In the genomic region with DNA sequence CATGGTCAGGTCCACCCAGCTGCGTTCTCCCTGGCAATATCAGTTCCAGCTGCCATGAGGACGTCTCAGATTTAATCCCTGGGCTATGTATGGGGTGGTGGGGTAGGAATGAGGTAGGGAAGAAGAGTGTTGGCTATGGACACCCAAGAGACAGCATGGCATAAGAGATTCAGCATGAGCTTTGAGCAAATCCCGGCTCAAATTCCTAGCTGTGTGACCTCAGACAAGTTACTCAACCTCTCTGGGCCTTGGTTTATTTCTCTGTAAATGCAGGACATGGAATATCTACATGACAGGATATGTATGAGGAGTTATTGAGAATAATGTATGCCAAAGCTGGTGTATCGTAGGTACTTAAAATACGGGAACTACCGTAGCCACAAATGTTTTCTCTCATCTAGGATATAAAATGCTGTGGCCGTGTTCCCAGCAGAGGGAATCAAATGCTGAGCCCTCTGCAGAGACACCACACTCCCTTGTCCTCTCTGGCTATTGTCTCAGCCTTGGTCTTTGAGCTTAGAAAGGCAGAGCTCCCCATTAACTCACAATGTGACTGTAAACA, we compare ENCODE assay signal across 15 cellular contexts. TPM values are rescaled to one million over a fixed set of nuclear protein-coding genes. Genes with fewer than 3 reads are reported as not detected.
DNase-seq lines count a peak whose midpoint lies in the region; ATAC-seq and TF ChIP-seq lines count a peak whose summit lies in the region.
"Had no signal": no experiment of that assay in that cellular context is flagged by ENCODE, and none has a peak within 500 bp of the region (broad histone marks: within the 10 kb centered on the region; RNA-seq: fewer than 3 reads in every experiment).

No MANE protein-coding gene starts in this region.

- no peaks in the 10 kb centered on the region for H3K9me3 ChIP-seq in NT2/D1 (ENCODE audit: insufficient read depth, low read length)
- no peaks in the 10 kb centered on the region for H3K9me3 ChIP-seq in endodermal cell (ENCODE audit: control insufficient read depth, low read length)
- H3K9me3 ChIP-seq: SJSA1 had no signal

- H3F3A ChIP-seq in GM23338 (replicated peaks; ENCODE audit: low read depth), result peaks cover 4% of the 10 kb centered on the region; the same call in 1 of the 2 replicates

- H3K27ac ChIP-seq in GM23338 (ENCODE audit: low read depth) (no peak overlapping the region), endodermal cell (ENCODE audit: low read depth, low read length) (no peak overlapping the region)
- H3K27ac ChIP-seq: C4-2B, SJSA1 had no signal

- TF ChIP-seq CTCF in GM23338 (conservative IDR thresholded peaks at IDR 0.05; ENCODE audit: low read depth in 2 of 2) (no peak), endodermal cell (conservative IDR thresholded peaks at IDR 0.05) (no peak), nephron progenitor cell (IDR thresholded peaks at IDR 0.05) (no peak), GM13976 (IDR thresholded peaks at IDR 0.05; ENCODE audit: borderline replicate concordance, control extremely low read depth, extremely low read depth, insufficient read depth, missing control alignments) (no peak)

- H3K27ac Mint-ChIP-seq in GM23338 (peak overlapping the region; percentile 8; the same call in 1 of the 2 replicates), endodermal cell (peak overlapping the region; percentile 48), nephron progenitor cell (no peak overlapping the region)

- H3K27me3 ChIP-seq in GM23338 (ENCODE audit: insufficient read depth), result no peaks in the 10 kb centered on the region
- peaks cover 5% of the 10 kb centered on the region for H3K27me3 ChIP-seq in NT2/D1 (ENCODE audit: insufficient read depth, insufficient read length)
- no peaks in the 10 kb centered on the region for H3K27me3 ChIP-seq in endodermal cell (ENCODE audit: control insufficient read depth, insufficient read depth, low read length, poor library complexity, severe bottlenecking)
- H3K27me3 ChIP-seq: SJSA1 had no signal

- H3K4me3 ChIP-seq in GM23338, result no peak overlapping the region
- no peak overlapping the region for H3K4me3 ChIP-seq in NT2/D1 (ENCODE audit: insufficient read length, low read depth)
- H3K4me3 ChIP-seq in endodermal cell (ENCODE audit: low read length), result no peak overlapping the region
- H3K4me3 ChIP-seq: SJSA1 had no signal

- no peaks in the 10 kb centered on the region for H3K79me2 ChIP-seq in GM23338 (replicated peaks; ENCODE audit: insufficient read depth)

- peak overlapping the region; percentile 75 for H3K4me2 ChIP-seq in GM23338

- H3K4me3 Mint-ChIP-seq in GM23338, result no peak overlapping the region; the same call in 2 of the 3 replicates
- H3K4me3 Mint-ChIP-seq in endodermal cell, result no peak overlapping the region
- peak overlapping the region; percentile 37 for H3K4me3 Mint-ChIP-seq in nephron progenitor cell

- H3K9ac ChIP-seq in NT2/D1 (ENCODE audit: insufficient read length, low read depth) (peak overlapping the region; percentile 77), endodermal cell (ENCODE audit: extremely low read depth, low read length, poor library complexity, severe bottlenecking) (no peak overlapping the region)

- H3K4me1 Mint-ChIP-seq in GM23338 (peaks cover 60% of the 10 kb centered on the region), endodermal cell (peaks cover 66% of the 10 kb centered on the region), nephron progenitor cell (peaks cover 80% of the 10 kb centered on the region)

- 74 to 82% methylated on average over 6 to 7 of the region's 7 CpGs for WGBS in endodermal cell (ENCODE audit: insufficient coverage in 1 of 2, insufficient read length in 1 of 2), 2 experiments

- no peaks in the 10 kb centered on the region for H3K9me2 ChIP-seq in GM23338 (ENCODE audit: insufficient read depth)

- ATAC-seq in GM23338 (peak; percentile 28), GM19324 (IDR thresholded peaks at IDR 0.05; ENCODE audit: low FRiP score, unreplicated experiment) (no peak)

- in situ Hi-C loops in GM13976 (cut with MboI; ENCODE audit: low sequenced_read_pairs, unreplicated experiment), result no loop called here

- no peak for DNase-seq in GM23338 (ENCODE audit: low spot score)
- DNase-seq in NT2/D1 (ENCODE audit: low read depth, low spot score), result no peak
- DNase-seq in endodermal cell, result peak; percentile 41
- DNase-seq in nephron progenitor cell, result no peak
- DNase-seq in NCI-H510A treated with DMSO at 0.1 percent for 48 hours (lab: John Stamatoyannopoulos, UW), result no peak
- DNase-seq in GM13976 (ENCODE audit: low spot score), result no peak
- no peak for DNase-seq in AG20443 (ENCODE audit: low spot score)
- DNase-seq: NCI-H187 treated with DMSO at 0.1 percent for 48 hours; NCI-H69; NK-92 treated with Interleukin-12 subunit alpha and Interleukin-12 subunit beta, amount 100 ng/mL, for 24 hours; OCI-M1 had no signal

- peaks cover 21% of the 10 kb centered on the region for H3K27me3 Mint-ChIP-seq in GM23338 (ENCODE audit: insufficient read depth, low read depth, poor library complexity)
- H3K27me3 Mint-ChIP-seq in endodermal cell (ENCODE audit: insufficient read depth), result no peaks in the 10 kb centered on the region
- H3K27me3 Mint-ChIP-seq in nephron progenitor cell (ENCODE audit: low read depth, poor library complexity), result peaks cover 20% of the 10 kb centered on the region

- H3K4me1 ChIP-seq in GM23338 (ENCODE audit: insufficient read depth), result peaks cover 43% of the 10 kb centered on the region
- peaks cover 37% of the 10 kb centered on the region for H3K4me1 ChIP-seq in NT2/D1 (ENCODE audit: insufficient read depth, insufficient read length)
- H3K4me1 ChIP-seq in endodermal cell (ENCODE audit: control insufficient read depth, insufficient read depth, low read length), result peaks cover 49% of the 10 kb centered on the region

- no peaks in the 10 kb centered on the region for H4K20me1 ChIP-seq in GM23338 (replicated peaks; ENCODE audit: insufficient read depth)

- peak overlapping the region; percentile 85 for H2AFZ ChIP-seq in GM23338

- H3K36me3 ChIP-seq in GM23338 (ENCODE audit: insufficient read depth), result no peaks in the 10 kb centered on the region
- no peaks in the 10 kb centered on the region for H3K36me3 ChIP-seq in NT2/D1 (ENCODE audit: insufficient read depth, insufficient read length, low read length)
- no peaks in the 10 kb centered on the region for H3K36me3 ChIP-seq in endodermal cell (ENCODE audit: control insufficient read depth, insufficient read depth, low read length)
- H3K36me3 ChIP-seq: SJSA1 had no signal

- no peaks in the 10 kb centered on the region for H3K36me3 Mint-ChIP-seq in GM23338 (ENCODE audit: low read depth)
- peaks cover 6% of the 10 kb centered on the region for H3K36me3 Mint-ChIP-seq in endodermal cell (ENCODE audit: low read depth)
- H3K36me3 Mint-ChIP-seq in nephron progenitor cell (ENCODE audit: low read depth), result no peaks in the 10 kb centered on the region

- H3K9me3 Mint-ChIP-seq in GM23338, result no peaks in the 10 kb centered on the region
- H3K9me3 Mint-ChIP-seq in endodermal cell, result no peaks in the 10 kb centered on the region
- H3K9me3 Mint-ChIP-seq in nephron progenitor cell, result no peaks in the 10 kb centered on the region

TF ChIP-seq in GM23338, 12 proteins besides CTCF, POLR2A, EP300 and RAD21:
- TF ChIP-seq NANOG (IDR thresholded peaks at IDR 0.05; ENCODE audit: borderline replicate concordance), result no peak

RNA-seq across cellular contexts. Expression of a gene that starts 17.8 kb away (rescaled TPM):
- total RNA-seq in GM23338 (2014; rRNA removed; shearing (Covaris generic)), result 0.52 and 0.58 TPM in 2 replicates
- polyA plus RNA-seq in GM23338 (2016; fragmentation: Nextera tagmentation; extraction: Ambion mirVana), result 0.74 and 1.1 TPM in 2 replicates
- total RNA-seq in endodermal cell, result 100 to 1,000 TPM in 1 of 2 donors, 10 to 100 TPM in 1; 85.9 to 259 TPM
- polyA plus RNA-seq in endodermal cell (2013, experiment 1 of 2), result 9.7 TPM
- 17.6 TPM for polyA plus RNA-seq in endodermal cell (2013, experiment 2 of 2)
- total RNA-seq: A673, SJSA1 had no signal

RNA-seq across cellular contexts. Expression of a gene that starts 29.3 kb away (rescaled TPM):
- total RNA-seq in GM23338 (2014; rRNA removed; shearing (Covaris generic)), result 40.2 and 53.7 TPM in 2 replicates
- polyA plus RNA-seq in GM23338 (2016; fragmentation: Nextera tagmentation; extraction: Ambion mirVana), result 64.1 and 71.2 TPM in 2 replicates
- 10 to 100 TPM; 90.7 TPM for total RNA-seq in endodermal cell
- polyA plus RNA-seq in endodermal cell (2013, experiment 1 of 2), result 37.6 TPM
- 34.2 TPM for polyA plus RNA-seq in endodermal cell (2013, experiment 2 of 2)

Comparison
In these comparisons a context has a peak if more than half of its experiments do, and no peak if none do; other contexts are left out.
1. RNA of a gene that starts 17.8 kb away (total RNA-seq): 85.9 to 259 TPM in endodermal cell; 0.52 to 0.58 TPM in GM23338; every median in the first group is over 10 times any median in the second.